ENCODE assay signal across 7 cellular contexts in genomic region chr4:95549246-95550138, GRCh38. TPM values are rescaled to one million over a fixed set of nuclear protein-coding genes. Genes with fewer than 3 reads are reported as not detected.
DNase-seq lines count a peak whose midpoint lies in the region; ATAC-seq and TF ChIP-seq lines count a peak whose summit lies in the region.

No MANE protein-coding gene starts in this region.

- H3K4me1 ChIP-seq in IMR-90 (ENCODE audit: control insufficient read depth, insufficient read depth, low read length) (no peaks in the 10 kb centered on the region), psoas muscle (no peaks in the 10 kb centered on the region)

- no peak overlapping the region for H3K27ac ChIP-seq in IMR-90 (ENCODE audit: insufficient read depth, low read length)
- H3K27ac ChIP-seq in psoas muscle = peak overlapping the region; percentile 50

- H2BK5ac ChIP-seq in IMR-90 (ENCODE audit: low read depth, low read length, poor library complexity, severe bottlenecking) = no peak overlapping the region

- no peak overlapping the region for H3K18ac ChIP-seq in IMR-90 (ENCODE audit: low read depth, low read length)

- H2BK120ac ChIP-seq in IMR-90 (ENCODE audit: low read depth, low read length) = no peak overlapping the region

- no peak overlapping the region for H2AK9ac ChIP-seq in IMR-90 (replicated peaks; ENCODE audit: low read depth, low read length, poor library complexity)

- H2BK20ac ChIP-seq in IMR-90 (ENCODE audit: low read depth, low read length) = no peak overlapping the region

- H3K4me2 ChIP-seq in IMR-90 (ENCODE audit: low read depth, low read length) = peak overlapping the region; percentile 67

- H3K14ac ChIP-seq in IMR-90 (replicated peaks; ENCODE audit: low read depth, low read length) = no peak overlapping the region

- H2AK5ac ChIP-seq in IMR-90 (ENCODE audit: low read depth, low read length) = no peak overlapping the region

- no peak overlapping the region for H3K23ac ChIP-seq in IMR-90 (ENCODE audit: low read depth, low read length)

- H3K4ac ChIP-seq in IMR-90 (ENCODE audit: low read depth, low read length) = no peak overlapping the region

- H3K9ac ChIP-seq in IMR-90 (ENCODE audit: low read depth, low read length) = no peak overlapping the region

- H4K20me1 ChIP-seq in IMR-90 (ENCODE audit: insufficient read depth, low read length) = no peaks in the 10 kb centered on the region

- no peaks in the 10 kb centered on the region for H3K79me1 ChIP-seq in IMR-90 (ENCODE audit: low read depth in 1 of 2, low read length in 2 of 2)

- CTCF ChIA-PET in IMR-90 (lab: Yijun Ruan, JAX) = interaction anchor here (0.5 kb wide), 1 partner anchor 470 kb away, joined by 3 read pairs; no protein-coding TSS in a partner anchor

- TF ChIP-seq CTCF in GM13976 (IDR thresholded peaks at IDR 0.05; ENCODE audit: borderline replicate concordance, control extremely low read depth, extremely low read depth, insufficient read depth, missing control alignments) = no peak
- no peak for TF ChIP-seq CTCF in IMR-90 (conservative IDR thresholded peaks at IDR 0.05; ENCODE audit: low read depth, low read length)
- no peak for TF ChIP-seq CTCF in psoas muscle (IDR thresholded peaks at IDR 0.05)

- no peak overlapping the region for H2BK15ac ChIP-seq in IMR-90 (ENCODE audit: low read depth, low read length)

- no peak for TF ChIP-seq POLR2A in IMR-90 (IDR thresholded peaks at IDR 0.05; ENCODE audit: low read depth, low read length)

- no peak overlapping the region for H3K56ac ChIP-seq in IMR-90 (ENCODE audit: extremely low read depth, insufficient read depth, low read length)

- H3K27me3 ChIP-seq in IMR-90 (ENCODE audit: control insufficient read depth, insufficient read depth, low read length) = peaks cover 38% of the 10 kb centered on the region
- peaks cover 4 to 44% (median 13%) of the 10 kb centered on the region in 3 donors for H3K27me3 ChIP-seq in psoas muscle (ENCODE audit: insufficient read depth in 3 of 3, low read length in 2 of 3)

- H4K5ac ChIP-seq in IMR-90 (ENCODE audit: low read depth, low read length) = no peak overlapping the region

- H3K9me1 ChIP-seq in IMR-90 (ENCODE audit: insufficient read depth, low read length) = no peaks in the 10 kb centered on the region

- POLR2A ChIA-PET in IMR-90 (lab: Charles Lee; ENCODE audit: unreplicated experiment) = no interaction called here

- no peak overlapping the region for H4K91ac ChIP-seq in IMR-90 (ENCODE audit: insufficient read depth, low read depth, low read length)

- ATAC-seq in GM21529 (IDR thresholded peaks at IDR 0.05; ENCODE audit: unreplicated experiment) (peak; percentile 81), IMR-90 (ENCODE audit: low read depth) (peak; percentile 61), psoas muscle (peak; percentile 25 to 66 (median 48))

- no peak for TF ChIP-seq RAD21 in IMR-90 (IDR thresholded peaks at IDR 0.05; ENCODE audit: low read length)

- no TSS peak for BruUV-seq in IMR-90 (replicated peaks; lab: Mats Ljungman, UMichigan)

- WGBS in IMR-90 (ENCODE audit: extremely low coverage in 2 of 2, insufficient read length in 1 of 2), 2 experiments = 2% methylated on average over 28 of the region's 64 CpGs; no CpG with 5 or more reads in 1 of the 2 experiments
- WGBS in psoas muscle, 3 donors = 0 to 1% (median 0%) methylated on average over 53 to 64 of the region's 64 CpGs

- peak overlapping the region; percentile 61 for H3K4me3 ChIP-seq in IMR-90 (ENCODE audit: insufficient read depth, low read depth, low read length)
- H3K4me3 ChIP-seq in psoas muscle = peak overlapping the region; percentile 66

- intact Hi-C loops in IMR-90 (cut with micrococcal nuclease) = loop anchor here (2.0 kb wide), 1 partner anchor 383 kb away; no protein-coding TSS in a partner anchor
- intact Hi-C loops in psoas muscle (cut with DNase I) = no loop called here

- no peaks in the 10 kb centered on the region for H3K9me3 ChIP-seq in IMR-90 (ENCODE audit: control insufficient read depth, insufficient read depth, low read length)
- H3K9me3 ChIP-seq in psoas muscle = no peaks in the 10 kb centered on the region

- H4K8ac ChIP-seq in IMR-90 (ENCODE audit: low read depth in 2 of 2, low read length in 2 of 2) = no peak overlapping the region

- in situ Hi-C loops in GM13976 (cut with MboI; ENCODE audit: low sequenced_read_pairs, unreplicated experiment) = no loop called here
- in situ Hi-C loops in IMR-90 (cut with MboI; ENCODE audit: low sequenced_read_pairs) = no loop called here

- H2AFZ ChIP-seq in IMR-90 (replicated peaks; ENCODE audit: low read length, poor library complexity) = peak overlapping the region; percentile 79

- dilution Hi-C loops in IMR-90 (cut with HindIII; ENCODE audit: low sequenced_read_pairs, unreplicated experiment) = no loop called here

- H3K36me3 ChIP-seq in IMR-90 (ENCODE audit: control insufficient read depth, insufficient read depth, low read length) (no peaks in the 10 kb centered on the region), psoas muscle (ENCODE audit: insufficient read depth in 1 of 2, low read depth in 1 of 2) (no peaks in the 10 kb centered on the region)

- DNase-seq in GM13976 (ENCODE audit: low spot score) (peak; percentile 62), IMR-90 (peak; percentile 19), anterior cingulate cortex (lab: John Stamatoyannopoulos, UW) (peak in 54 of 58 donors; percentile 25 to 98 (median 84)), hippocampal formation (lab: John Stamatoyannopoulos, UW) (peak; percentile 88), psoas muscle (peak; percentile 45 to 76), SIG-M5 (lab: John Stamatoyannopoulos, UW) (no peak)

TF ChIP-seq in IMR-90, 13 proteins besides CTCF, POLR2A, EP300 and RAD21:
- no peak for TF ChIP-seq MAZ (IDR thresholded peaks at IDR 0.05; ENCODE audit: borderline replicate concordance, low read depth, low read length)
- no peak for TF ChIP-seq NFE2L2 (IDR thresholded peaks at IDR 0.05; ENCODE audit: low read depth, low read length)
- TF ChIP-seq MAFK (IDR thresholded peaks at IDR 0.05; ENCODE audit: low read depth, low read length) = no peak
- no peak for TF ChIP-seq BHLHE40 (IDR thresholded peaks at IDR 0.05; ENCODE audit: low read depth, low read length)
- TF ChIP-seq USF2 (IDR thresholded peaks at IDR 0.05; ENCODE audit: low read depth, low read length) = no peak
- TF ChIP-seq RFX5 (IDR thresholded peaks at IDR 0.05; ENCODE audit: low read depth, low read length) = no peak
- TF ChIP-seq CEBPB (IDR thresholded peaks at IDR 0.05; ENCODE audit: low read depth, low read length) = no peak
- no peak for TF ChIP-seq CHD1 (IDR thresholded peaks at IDR 0.05; ENCODE audit: low read depth, low read length)
- TF ChIP-seq SMC3 (IDR thresholded peaks at IDR 0.05; ENCODE audit: low read depth, low read length) = no peak
- no peak for TF ChIP-seq ELK1 (IDR thresholded peaks at IDR 0.05; ENCODE audit: borderline replicate concordance, low read depth, low read length)

RNA-seq across cellular contexts. Expression of gene UNC5C, which starts 0.7 kb away (rescaled TPM):
- total RNA-seq in IMR-90 (2012; rRNA removed) (under 0.01 TPM in 1 of 2 replicates, not detected in the other), psoas muscle (1 to 10 TPM in 1 of 4 donors, under 1 TPM in 3; 0.19 to 1.1 (median 0.42) TPM)
- polyA plus RNA-seq in IMR-90 (2012; rRNA removed) (under 0.01 TPM in 1 of 2 replicates, not detected in the other), psoas muscle (under 1 TPM; 0.04 to 0.09 (median 0.05) TPM)
- not detected in 2 replicates for polyA plus RNA-seq in IMR-90 (2012; cell fraction: cytosol; rRNA removed)
- not detected in 2 replicates for polyA plus RNA-seq in IMR-90 (2012; cell fraction: nucleus; rRNA removed; ENCODE audit: low replicate concordance)
